Comparison of ENCODE assay signal across 2 cellular contexts in the genomic region with DNA sequence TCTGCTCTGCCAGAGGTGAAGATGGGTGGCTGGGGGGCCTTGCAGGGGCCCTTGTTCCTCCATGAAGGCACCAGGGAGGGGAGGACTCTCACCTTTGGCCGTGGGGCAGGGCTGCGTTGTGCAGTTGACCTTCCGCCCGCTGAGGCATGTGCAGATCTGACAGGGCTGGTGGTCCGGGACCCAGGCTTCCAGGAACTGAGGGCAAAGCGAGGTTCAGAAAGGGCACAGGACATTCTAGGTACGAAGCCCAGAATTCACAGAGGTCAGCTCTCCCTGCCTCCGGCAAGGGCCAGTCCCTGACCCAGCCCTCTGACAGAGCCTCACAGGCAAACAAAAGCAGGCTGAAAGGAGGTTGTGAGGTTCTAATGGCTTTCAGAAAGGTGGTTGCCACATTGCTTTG.
TF ChIP-seq lines count a peak whose summit lies in the region.

No MANE protein-coding gene starts in this region.

TF ChIP-seq in GM23338, 12 proteins besides CTCF, POLR2A, EP300 and RAD21 (continues in another document):
- no peak for TF ChIP-seq REST (IDR thresholded peaks at IDR 0.05; ENCODE audit: unreplicated experiment)
- no peak for TF ChIP-seq JUNB (IDR thresholded peaks at IDR 0.05; ENCODE audit: unreplicated experiment)
- TF ChIP-seq EZH2 (IDR thresholded peaks at IDR 0.05; ENCODE audit: low read depth, unreplicated experiment), result no peak
- no peak for TF ChIP-seq ZNF114 (CRISPR knock-in tag; IDR thresholded peaks at IDR 0.05)
- TF ChIP-seq POLR2AphosphoS5 (IDR thresholded peaks at IDR 0.05; ENCODE audit: low read depth), result no peak
- TF ChIP-seq, protein P1, sequence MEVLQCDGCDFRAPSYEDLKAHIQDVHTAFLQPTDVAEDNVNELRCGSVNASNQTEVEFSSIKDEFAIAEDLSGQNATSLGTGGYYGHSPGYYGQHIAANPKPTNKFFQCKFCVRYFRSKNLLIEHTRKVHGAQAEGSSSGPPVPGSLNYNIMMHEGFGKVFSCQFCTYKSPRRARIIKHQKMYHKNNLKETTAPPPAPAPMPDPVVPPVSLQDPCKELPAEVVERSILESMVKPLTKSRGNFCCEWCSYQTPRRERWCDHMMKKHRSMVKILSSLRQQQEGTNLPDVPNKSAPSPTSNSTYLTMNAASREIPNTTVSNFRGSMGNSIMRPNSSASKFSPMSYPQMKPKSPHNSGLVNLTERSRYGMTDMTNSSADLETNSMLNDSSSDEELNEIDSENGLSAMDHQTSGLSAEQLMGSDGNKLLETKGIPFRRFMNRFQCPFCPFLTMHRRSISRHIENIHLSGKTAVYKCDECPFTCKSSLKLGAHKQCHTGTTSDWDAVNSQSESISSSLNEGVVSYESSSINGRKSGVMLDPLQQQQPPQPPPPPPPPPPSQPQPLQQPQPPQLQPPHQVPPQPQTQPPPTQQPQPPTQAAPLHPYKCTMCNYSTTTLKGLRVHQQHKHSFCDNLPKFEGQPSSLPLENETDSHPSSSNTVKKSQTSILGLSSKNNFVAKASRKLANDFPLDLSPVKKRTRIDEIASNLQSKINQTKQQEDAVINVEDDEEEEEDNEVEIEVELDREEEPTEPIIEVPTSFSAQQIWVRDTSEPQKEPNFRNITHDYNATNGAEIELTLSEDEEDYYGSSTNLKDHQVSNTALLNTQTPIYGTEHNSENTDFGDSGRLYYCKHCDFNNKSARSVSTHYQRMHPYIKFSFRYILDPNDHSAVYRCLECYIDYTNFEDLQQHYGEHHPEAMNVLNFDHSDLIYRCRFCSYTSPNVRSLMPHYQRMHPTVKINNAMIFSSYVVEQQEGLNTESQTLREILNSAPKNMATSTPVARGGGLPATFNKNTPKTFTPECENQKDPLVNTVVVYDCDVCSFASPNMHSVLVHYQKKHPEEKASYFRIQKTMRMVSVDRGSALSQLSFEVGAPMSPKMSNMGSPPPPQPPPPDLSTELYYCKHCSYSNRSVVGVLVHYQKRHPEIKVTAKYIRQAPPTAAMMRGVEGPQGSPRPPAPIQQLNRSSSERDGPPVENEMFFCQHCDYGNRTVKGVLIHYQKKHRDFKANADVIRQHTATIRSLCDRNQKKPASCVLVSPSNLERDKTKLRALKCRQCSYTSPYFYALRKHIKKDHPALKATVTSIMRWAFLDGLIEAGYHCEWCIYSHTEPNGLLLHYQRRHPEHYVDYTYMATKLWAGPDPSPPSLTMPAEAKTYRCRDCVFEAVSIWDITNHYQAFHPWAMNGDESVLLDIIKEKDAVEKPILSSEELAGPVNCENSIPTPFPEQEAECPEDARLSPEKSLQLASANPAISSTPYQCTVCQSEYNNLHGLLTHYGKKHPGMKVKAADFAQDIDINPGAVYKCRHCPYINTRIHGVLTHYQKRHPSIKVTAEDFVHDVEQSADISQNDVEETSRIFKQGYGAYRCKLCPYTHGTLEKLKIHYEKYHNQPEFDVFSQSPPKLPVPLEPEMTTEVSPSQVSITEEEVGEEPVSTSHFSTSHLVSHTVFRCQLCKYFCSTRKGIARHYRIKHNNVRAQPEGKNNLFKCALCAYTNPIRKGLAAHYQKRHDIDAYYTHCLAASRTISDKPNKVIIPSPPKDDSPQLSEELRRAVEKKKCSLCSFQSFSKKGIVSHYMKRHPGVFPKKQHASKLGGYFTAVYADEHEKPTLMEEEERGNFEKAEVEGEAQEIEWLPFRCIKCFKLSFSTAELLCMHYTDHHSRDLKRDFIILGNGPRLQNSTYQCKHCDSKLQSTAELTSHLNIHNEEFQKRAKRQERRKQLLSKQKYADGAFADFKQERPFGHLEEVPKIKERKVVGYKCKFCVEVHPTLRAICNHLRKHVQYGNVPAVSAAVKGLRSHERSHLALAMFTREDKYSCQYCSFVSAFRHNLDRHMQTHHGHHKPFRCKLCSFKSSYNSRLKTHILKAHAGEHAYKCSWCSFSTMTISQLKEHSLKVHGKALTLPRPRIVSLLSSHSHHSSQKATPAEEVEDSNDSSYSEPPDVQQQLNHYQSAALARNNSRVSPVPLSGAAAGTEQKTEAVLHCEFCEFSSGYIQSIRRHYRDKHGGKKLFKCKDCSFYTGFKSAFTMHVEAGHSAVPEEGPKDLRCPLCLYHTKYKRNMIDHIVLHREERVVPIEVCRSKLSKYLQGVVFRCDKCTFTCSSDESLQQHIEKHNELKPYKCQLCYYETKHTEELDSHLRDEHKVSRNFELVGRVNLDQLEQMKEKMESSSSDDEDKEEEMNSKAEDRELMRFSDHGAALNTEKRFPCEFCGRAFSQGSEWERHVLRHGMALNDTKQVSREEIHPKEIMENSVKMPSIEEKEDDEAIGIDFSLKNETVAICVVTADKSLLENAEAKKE (CRISPR knock-in tag; IDR thresholded peaks at IDR 0.05), result no peak
- no peak for TF ChIP-seq CREB1 (CRISPR knock-in tag; IDR thresholded peaks at IDR 0.05; ENCODE audit: low read depth)
- no peak for TF ChIP-seq STAT1 (IDR thresholded peaks at IDR 0.05; ENCODE audit: unreplicated experiment)
- TF ChIP-seq NANOG (IDR thresholded peaks at IDR 0.05; ENCODE audit: borderline replicate concordance), result no peak
- no peak for TF ChIP-seq ETS1 (IDR thresholded peaks at IDR 0.05)

TF ChIP-seq in HepG2, 621 proteins besides CTCF, POLR2A, EP300 and RAD21:
- TF ChIP-seq, protein P2, sequence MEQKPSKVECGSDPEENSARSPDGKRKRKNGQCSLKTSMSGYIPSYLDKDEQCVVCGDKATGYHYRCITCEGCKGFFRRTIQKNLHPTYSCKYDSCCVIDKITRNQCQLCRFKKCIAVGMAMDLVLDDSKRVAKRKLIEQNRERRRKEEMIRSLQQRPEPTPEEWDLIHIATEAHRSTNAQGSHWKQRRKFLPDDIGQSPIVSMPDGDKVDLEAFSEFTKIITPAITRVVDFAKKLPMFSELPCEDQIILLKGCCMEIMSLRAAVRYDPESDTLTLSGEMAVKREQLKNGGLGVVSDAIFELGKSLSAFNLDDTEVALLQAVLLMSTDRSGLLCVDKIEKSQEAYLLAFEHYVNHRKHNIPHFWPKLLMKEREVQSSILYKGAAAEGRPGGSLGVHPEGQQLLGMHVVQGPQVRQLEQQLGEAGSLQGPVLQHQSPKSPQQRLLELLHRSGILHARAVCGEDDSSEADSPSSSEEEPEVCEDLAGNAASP (CRISPR knock-in tag; IDR thresholded peaks at IDR 0.05; ENCODE audit: borderline replicate concordance), result no peak
- TF ChIP-seq HNF4A (CRISPR knock-in tag; IDR thresholded peaks at IDR 0.05) (peak; percentile 50; the same call in 1 of the 2 replicates), RARA (CRISPR knock-in tag; IDR thresholded peaks at IDR 0.05) (peak; percentile 54; the same call in 1 of the 2 replicates), SALL1 (CRISPR knock-in tag; IDR thresholded peaks at IDR 0.05) (0 out of 2 replicates have a peak, but pooled peaks have one; percentile 23), ZNF563 (CRISPR knock-in tag; IDR thresholded peaks at IDR 0.05) (0 out of 2 replicates have a peak, but pooled peaks have one; percentile 26), ESRRA (CRISPR knock-in tag; IDR thresholded peaks at IDR 0.05; ENCODE audit: low read depth) (peak; percentile 45; the same call in 1 of the 2 replicates), KAT7 (CRISPR knock-in tag; IDR thresholded peaks at IDR 0.05; ENCODE audit: borderline replicate concordance) (no peak), SOX6 (IDR thresholded peaks at IDR 0.05) (no peak), SOX6 (CRISPR knock-in tag; IDR thresholded peaks at IDR 0.05) (peak; percentile 17; the same call in 1 of the 2 replicates), TEAD3 (CRISPR knock-in tag; optimal IDR thresholded peaks at IDR 0.05; ENCODE audit: borderline replicate concordance) (peak; percentile 8), ZBTB7A (CRISPR knock-in tag; IDR thresholded peaks at IDR 0.05) (0 out of 2 replicates have a peak, but pooled peaks have one; percentile 27), FOXP1 (IDR thresholded peaks at IDR 0.05) (no peak), FOXP1 (CRISPR knock-in tag; IDR thresholded peaks at IDR 0.05) (no peak), PAXIP1 (CRISPR knock-in tag; conservative IDR thresholded peaks at IDR 0.05) (peak; percentile 33; the same call in 1 of the 2 replicates), SMAD3 (CRISPR knock-in tag; IDR thresholded peaks at IDR 0.05) (no peak), PHF21A (CRISPR knock-in tag; IDR thresholded peaks at IDR 0.05) (peak; percentile 51; the same call in 1 of the 2 replicates), NR2F6 (IDR thresholded peaks at IDR 0.05) (peak; percentile 58), NR2F6 (CRISPR knock-in tag; IDR thresholded peaks at IDR 0.05) (no peak), KMT2A (CRISPR knock-in tag; IDR thresholded peaks at IDR 0.05) (no peak), ZNF263 (CRISPR knock-in tag; IDR thresholded peaks at IDR 0.05) (peak; percentile 53; the same call in 1 of the 2 replicates), NR2F2 (IDR thresholded peaks at IDR 0.05; ENCODE audit: borderline replicate concordance, low read depth) (peak; percentile 30; the same call in 1 of the 2 replicates), PPARG (CRISPR knock-in tag; conservative IDR thresholded peaks at IDR 0.05) (no peak), RXRA (CRISPR knock-in tag; IDR thresholded peaks at IDR 0.05) (peak; percentile 36; the same call in 1 of the 2 replicates), BCL6 (CRISPR knock-in tag; IDR thresholded peaks at IDR 0.05) (peak; percentile 77), HOXA9 (CRISPR knock-in tag; IDR thresholded peaks at IDR 0.05; ENCODE audit: borderline replicate concordance) (no peak)
- TF ChIP-seq, protein P3, sequence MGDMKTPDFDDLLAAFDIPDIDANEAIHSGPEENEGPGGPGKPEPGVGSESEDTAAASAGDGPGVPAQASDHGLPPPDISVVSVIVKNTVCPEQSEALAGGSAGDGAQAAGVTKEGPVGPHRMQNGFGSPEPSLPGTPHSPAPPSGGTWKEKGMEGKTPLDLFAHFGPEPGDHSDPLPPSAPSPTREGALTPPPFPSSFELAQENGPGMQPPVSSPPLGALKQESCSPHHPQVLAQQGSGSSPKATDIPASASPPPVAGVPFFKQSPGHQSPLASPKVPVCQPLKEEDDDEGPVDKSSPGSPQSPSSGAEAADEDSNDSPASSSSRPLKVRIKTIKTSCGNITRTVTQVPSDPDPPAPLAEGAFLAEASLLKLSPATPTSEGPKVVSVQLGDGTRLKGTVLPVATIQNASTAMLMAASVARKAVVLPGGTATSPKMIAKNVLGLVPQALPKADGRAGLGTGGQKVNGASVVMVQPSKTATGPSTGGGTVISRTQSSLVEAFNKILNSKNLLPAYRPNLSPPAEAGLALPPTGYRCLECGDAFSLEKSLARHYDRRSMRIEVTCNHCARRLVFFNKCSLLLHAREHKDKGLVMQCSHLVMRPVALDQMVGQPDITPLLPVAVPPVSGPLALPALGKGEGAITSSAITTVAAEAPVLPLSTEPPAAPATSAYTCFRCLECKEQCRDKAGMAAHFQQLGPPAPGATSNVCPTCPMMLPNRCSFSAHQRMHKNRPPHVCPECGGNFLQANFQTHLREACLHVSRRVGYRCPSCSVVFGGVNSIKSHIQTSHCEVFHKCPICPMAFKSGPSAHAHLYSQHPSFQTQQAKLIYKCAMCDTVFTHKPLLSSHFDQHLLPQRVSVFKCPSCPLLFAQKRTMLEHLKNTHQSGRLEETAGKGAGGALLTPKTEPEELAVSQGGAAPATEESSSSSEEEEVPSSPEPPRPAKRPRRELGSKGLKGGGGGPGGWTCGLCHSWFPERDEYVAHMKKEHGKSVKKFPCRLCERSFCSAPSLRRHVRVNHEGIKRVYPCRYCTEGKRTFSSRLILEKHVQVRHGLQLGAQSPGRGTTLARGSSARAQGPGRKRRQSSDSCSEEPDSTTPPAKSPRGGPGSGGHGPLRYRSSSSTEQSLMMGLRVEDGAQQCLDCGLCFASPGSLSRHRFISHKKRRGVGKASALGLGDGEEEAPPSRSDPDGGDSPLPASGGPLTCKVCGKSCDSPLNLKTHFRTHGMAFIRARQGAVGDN (CRISPR knock-in tag; IDR thresholded peaks at IDR 0.05), result peak; percentile 33; the same call in 1 of the 2 replicates
- TF ChIP-seq, protein P4, sequence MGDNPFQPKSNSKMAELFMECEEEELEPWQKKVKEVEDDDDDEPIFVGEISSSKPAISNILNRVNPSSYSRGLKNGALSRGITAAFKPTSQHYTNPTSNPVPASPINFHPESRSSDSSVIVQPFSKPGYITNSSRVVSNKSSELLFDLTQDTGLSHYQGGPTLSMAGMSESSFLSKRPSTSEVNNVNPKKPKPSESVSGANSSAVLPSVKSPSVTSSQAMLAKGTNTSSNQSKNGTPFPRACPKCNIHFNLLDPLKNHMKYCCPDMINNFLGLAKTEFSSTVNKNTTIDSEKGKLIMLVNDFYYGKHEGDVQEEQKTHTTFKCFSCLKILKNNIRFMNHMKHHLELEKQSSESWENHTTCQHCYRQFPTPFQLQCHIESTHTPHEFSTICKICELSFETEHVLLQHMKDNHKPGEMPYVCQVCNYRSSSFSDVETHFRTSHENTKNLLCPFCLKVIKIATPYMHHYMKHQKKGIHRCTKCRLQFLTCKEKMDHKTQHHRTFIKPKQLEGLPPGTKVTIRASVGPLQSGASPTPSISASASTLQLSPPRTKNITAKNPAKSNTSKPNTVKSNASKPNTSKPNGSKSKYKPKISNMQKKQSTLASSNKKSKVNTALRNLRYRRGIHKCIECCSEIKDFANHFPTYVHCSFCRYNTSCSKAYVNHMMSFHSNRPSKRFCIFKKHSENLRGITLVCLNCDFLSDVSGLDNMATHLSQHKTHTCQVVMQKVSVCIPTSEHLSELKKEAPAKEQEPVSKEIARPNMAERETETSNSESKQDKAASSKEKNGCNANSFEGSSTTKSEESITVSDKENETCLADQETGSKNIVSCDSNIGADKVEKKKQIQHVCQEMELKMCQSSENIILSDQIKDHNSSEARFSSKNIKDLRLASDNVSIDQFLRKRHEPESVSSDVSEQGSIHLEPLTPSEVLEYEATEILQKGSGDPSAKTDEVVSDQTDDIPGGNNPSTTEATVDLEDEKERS (CRISPR knock-in tag; IDR thresholded peaks at IDR 0.05), result no peak
